ENCODE assay signal across 7 cellular contexts in the genomic region with DNA sequence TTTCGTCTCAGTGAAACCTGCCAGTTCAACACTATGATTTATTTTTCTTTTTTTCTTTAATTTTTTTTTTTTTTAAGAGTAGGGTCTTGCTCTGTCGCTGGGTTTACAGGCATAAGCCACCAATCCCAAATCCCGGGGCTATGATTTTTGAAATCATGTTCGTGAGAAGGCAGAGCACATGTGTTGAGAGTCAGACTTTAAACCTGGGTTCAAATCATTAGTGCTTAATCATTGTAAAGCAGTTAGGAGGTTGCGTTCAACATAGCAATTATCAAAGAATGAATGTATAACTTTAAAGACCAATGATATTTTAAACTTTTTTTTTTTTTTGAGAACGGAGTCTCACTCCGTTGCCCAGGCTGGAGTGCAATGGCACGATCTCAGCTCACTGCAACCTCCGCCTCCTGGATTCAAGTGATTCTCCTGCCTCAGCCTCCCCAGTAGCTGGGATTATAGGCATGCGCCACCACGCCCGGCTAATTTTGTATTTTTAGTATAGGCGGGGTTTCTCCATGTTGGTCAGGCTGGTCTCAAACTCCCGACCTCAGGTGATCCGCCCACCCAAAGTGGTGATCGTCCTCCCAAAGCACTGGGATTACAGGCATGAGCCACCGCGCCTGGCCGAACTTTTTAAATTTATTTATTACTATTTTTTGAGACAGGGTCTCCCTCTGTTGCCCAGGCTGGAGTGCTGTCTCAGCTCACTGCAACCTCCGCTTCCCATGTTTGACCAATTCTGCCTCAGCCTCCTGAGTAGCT. TPM values are rescaled to one million over a fixed set of nuclear protein-coding genes. Genes with fewer than 3 reads are reported as not detected.
DNase-seq lines count a peak whose midpoint lies in the region; ATAC-seq and TF ChIP-seq lines count a peak whose summit lies in the region.
"Not testable (repeated sequence)": the region's sequence is repeated elsewhere in the genome, so short reads cannot be mapped to it uniquely, and the experiment has no call there.

No MANE protein-coding gene starts in this region.

- peak overlapping the region; percentile 92 for H3K4me3 Mint-ChIP-seq in activated CD8-positive, alpha-beta T cell treated with anti-CD3 and anti-CD28 coated beads, Interleukin-2, amount 10 ng/mL, durations not matched to agents 7 days and 5 days

- H3K36me3 ChIP-seq in OCI-LY1 (ENCODE audit: insufficient read depth, low read length) = peaks cover 39% of the 10 kb centered on the region
- not testable (repeated sequence) for H3K36me3 ChIP-seq in cardiac muscle cell; muscle layer of colon (ENCODE audit: insufficient read depth, low read length); skeletal muscle satellite cell (ENCODE audit: insufficient read depth, low read length)

- H2AFZ ChIP-seq in OCI-LY1 (ENCODE audit: low read length) = not testable (repeated sequence)

- not testable (repeated sequence) for DNase-seq in activated CD8-positive, alpha-beta T cell treated with anti-CD3 and anti-CD28 coated beads, Interleukin-2, amount 10 ng/mL, durations not matched to agents 7 days and 5 days; cardiac fibroblast (ENCODE audit: low read depth in 2 of 2); cardiac muscle cell (ENCODE audit: low read depth in 1 of 2, low spot score in 1 of 2)

- H3F3A ChIP-seq in OCI-LY1 (ENCODE audit: insufficient read depth, low read length) = not testable (repeated sequence)

- not testable (repeated sequence) for H3K9me2 ChIP-seq in OCI-LY1 (ENCODE audit: low read depth, low read length)

- peaks cover 12% of the 10 kb centered on the region for H4K20me1 ChIP-seq in OCI-LY1 (ENCODE audit: insufficient read depth, low read length)

- POLR2A ChIA-PET in activated CD8-positive, alpha-beta T cell treated with anti-CD3 and anti-CD28 coated beads, Interleukin-2, amount 10 ng/mL, durations not matched to agents 7 days and 5 days (lab: Charles Lee) = interaction anchor here (0.9 kb wide), 1 partner anchor 65 kb away, joined by 3 read pairs; no protein-coding TSS in a partner anchor

- peaks cover 32% of the 10 kb centered on the region for H3K36me3 Mint-ChIP-seq in activated CD8-positive, alpha-beta T cell treated with anti-CD3 and anti-CD28 coated beads, Interleukin-2, amount 10 ng/mL, durations not matched to agents 7 days and 5 days (ENCODE audit: low read depth)

- H3K9me3 Mint-ChIP-seq in activated CD8-positive, alpha-beta T cell treated with anti-CD3 and anti-CD28 coated beads, Interleukin-2, amount 10 ng/mL, durations not matched to agents 7 days and 5 days (ENCODE audit: insufficient read depth) = not testable (repeated sequence)

- peak overlapping the region; percentile 99 for H3K9ac ChIP-seq in OCI-LY1 (ENCODE audit: low read length)
- peak overlapping the region; percentile 99 for H3K9ac ChIP-seq in muscle layer of colon (ENCODE audit: low read length)
- peak overlapping the region; percentile 100 for H3K9ac ChIP-seq in skeletal muscle satellite cell (ENCODE audit: low read depth, low read length)

- not testable (repeated sequence) for H3K9me3 ChIP-seq in OCI-LY1 (ENCODE audit: low read length); cardiac muscle cell (ENCODE audit: low read depth); muscle layer of colon (ENCODE audit: low read length); skeletal muscle satellite cell (replicated peaks; ENCODE audit: low read length)

- H3K4me1 Mint-ChIP-seq in activated CD8-positive, alpha-beta T cell treated with anti-CD3 and anti-CD28 coated beads, Interleukin-2, amount 10 ng/mL, durations not matched to agents 7 days and 5 days (ENCODE audit: low read depth) = peaks cover 37% of the 10 kb centered on the region

- peak overlapping the region; percentile 52 for H3K27ac Mint-ChIP-seq in activated CD8-positive, alpha-beta T cell treated with anti-CD3 and anti-CD28 coated beads, Interleukin-2, amount 10 ng/mL, durations not matched to agents 7 days and 5 days

- not testable (repeated sequence) for ATAC-seq in activated CD8-positive, alpha-beta T cell treated with anti-CD3 and anti-CD28 coated beads, Interleukin-2, amount 10 ng/mL, durations not matched to agents 7 days and 5 days

- H3K27ac ChIP-seq in OCI-LY1 (ENCODE audit: low read depth, low read length, poor library complexity, severe bottlenecking) (peak overlapping the region; percentile 78), cardiac muscle cell (peak overlapping the region; percentile 97), muscle layer of colon (ENCODE audit: low read depth, low read length) (peak overlapping the region; percentile 73)

- peak overlapping the region; percentile 74 for H3K4me2 ChIP-seq in OCI-LY1 (ENCODE audit: low read length)
- H3K4me2 ChIP-seq in skeletal muscle satellite cell (ENCODE audit: low read length) = peak overlapping the region; percentile 96

- not testable (repeated sequence) for H3K27me3 Mint-ChIP-seq in activated CD8-positive, alpha-beta T cell treated with anti-CD3 and anti-CD28 coated beads, Interleukin-2, amount 10 ng/mL, durations not matched to agents 7 days and 5 days (ENCODE audit: low read depth)

- H3K79me2 ChIP-seq in OCI-LY1 (ENCODE audit: insufficient read depth, low read length) = peaks cover 52% of the 10 kb centered on the region

- H3K4me1 ChIP-seq in OCI-LY1 (ENCODE audit: insufficient read depth, low read length, severe bottlenecking) (peaks cover 66% of the 10 kb centered on the region), cardiac muscle cell (ENCODE audit: low read depth) (peaks cover 17% of the 10 kb centered on the region), muscle layer of colon (ENCODE audit: insufficient read depth, low read length) (peaks cover 17% of the 10 kb centered on the region), skeletal muscle satellite cell (ENCODE audit: control insufficient read depth, insufficient read depth, low read length) (peaks cover 16% of the 10 kb centered on the region)

- not testable (repeated sequence) for TF ChIP-seq CTCF in OCI-LY1 (IDR thresholded peaks at IDR 0.05; ENCODE audit: low read length); cardiac fibroblast (IDR thresholded peaks at IDR 0.05; ENCODE audit: low read depth, low read length); cardiac muscle cell (IDR thresholded peaks at IDR 0.05; ENCODE audit: low read depth, low read length)

- CTCF ChIA-PET in activated CD8-positive, alpha-beta T cell treated with anti-CD3 and anti-CD28 coated beads, Interleukin-2, amount 10 ng/mL, durations not matched to agents 7 days and 5 days (lab: Charles Lee) = interaction anchor here (1.0 to 2.3 kb wide), 8 partner anchors 10 to 214 kb away, joined by 3 to 17 read pairs (median 6); no protein-coding TSS in a partner anchor

- H3K27me3 ChIP-seq in OCI-LY1 (ENCODE audit: insufficient read depth, low read length); cardiac muscle cell; muscle layer of colon (ENCODE audit: control insufficient read depth in 1 of 2, insufficient read depth in 2 of 2, low read length in 2 of 2); skeletal muscle satellite cell (ENCODE audit: control insufficient read depth, insufficient read depth, low read length): not testable (repeated sequence)

- H3K4me3 ChIP-seq in GM08714 (ENCODE audit: low read length) = peak overlapping the region; percentile 69
- H3K4me3 ChIP-seq in OCI-LY1 (ENCODE audit: low read depth, low read length, poor library complexity, severe bottlenecking) = peak overlapping the region; percentile 81
- peak overlapping the region; percentile 68 to 100 for H3K4me3 ChIP-seq in cardiac fibroblast (replicated peaks in 1 of 2; ENCODE audit: low read depth in 2 of 2, low read length in 2 of 2)
- peak overlapping the region; percentile 60 for H3K4me3 ChIP-seq in cardiac muscle cell
- not testable (repeated sequence) for H3K4me3 ChIP-seq in muscle layer of colon (ENCODE audit: low read depth in 1 of 2, low read length in 2 of 2)
- peak overlapping the region; percentile 100 for H3K4me3 ChIP-seq in skeletal muscle satellite cell (ENCODE audit: low read length)

RNA-seq across cellular contexts. Expression of a gene that starts 1.3 kb away (rescaled TPM):
- total RNA-seq in activated CD8-positive, alpha-beta T cell treated with anti-CD3 and anti-CD28 coated beads, Interleukin-2, amount 10 ng/mL, durations not matched to agents 7 days and 5 days = 100 to 1,000 TPM; 263 to 273 TPM
- total RNA-seq in cardiac muscle cell = 285 and 377 TPM in 2 replicates
- polyA plus RNA-seq in cardiac muscle cell = 448 and 619 TPM in 2 replicates
- 232 and 240 TPM in 2 replicates for total RNA-seq in skeletal muscle satellite cell (2012; rRNA removed)

RNA-seq across cellular contexts. Expression of a gene that starts 24.1 kb away (rescaled TPM):
- total RNA-seq in activated CD8-positive, alpha-beta T cell treated with anti-CD3 and anti-CD28 coated beads, Interleukin-2, amount 10 ng/mL, durations not matched to agents 7 days and 5 days = 10 to 100 TPM; 57.9 to 65.7 TPM
- 17.5 and 20.1 TPM in 2 replicates for total RNA-seq in cardiac muscle cell
- polyA plus RNA-seq in cardiac muscle cell = 44.7 and 51.9 TPM in 2 replicates
- total RNA-seq in skeletal muscle satellite cell (2012; rRNA removed) = 16.6 and 21.0 TPM in 2 replicates
